ENCODE assay signal across 8 cellular contexts in genomic region chr5:171941275-171941674, GRCh38.
A peak's percentile ranks its signal among the peaks of the same experiment; 100 is the strongest.
DNase-seq lines count a peak whose midpoint lies in the region; ATAC-seq and TF ChIP-seq lines count a peak whose summit lies in the region.
"Not testable (repeated sequence)": the region's sequence is repeated elsewhere in the genome, so short reads cannot be mapped to it uniquely, and the experiment has no call there.

No MANE protein-coding gene starts in this region.

- peak overlapping the region; percentile 37 for H3K4me3 ChIP-seq in CD4-positive, CD25-positive, alpha-beta regulatory T cell (ENCODE audit: low read depth, low read length)

- intact Hi-C loops in activated CD8-positive, alpha-beta T cell treated with anti-CD3 and anti-CD28 coated beads for 36 hours (cut with micrococcal nuclease); natural killer cell (cut with micrococcal nuclease): not testable (repeated sequence)

- not testable (repeated sequence) for H3K27ac ChIP-seq in CD4-positive, CD25-positive, alpha-beta regulatory T cell (ENCODE audit: insufficient read depth, low read length, poor library complexity, severe bottlenecking)

- H3K4me3 Mint-ChIP-seq in CD4-positive, CD25-positive, alpha-beta regulatory T cell = peak overlapping the region; percentile 3 to 58 (median 45)
- H3K4me3 Mint-ChIP-seq in activated CD8-positive, alpha-beta T cell treated with anti-CD3 and anti-CD28 coated beads for 36 hours = not testable (repeated sequence)
- H3K4me3 Mint-ChIP-seq in central memory CD8-positive, alpha-beta T cell = peak overlapping the region; percentile 25
- H3K4me3 Mint-ChIP-seq in natural killer cell = peak overlapping the region; percentile 38

- DNase-seq in CD4-positive, CD25-positive, alpha-beta regulatory T cell; activated CD8-positive, alpha-beta T cell treated with anti-CD3 and anti-CD28 coated beads for 36 hours; central memory CD8-positive, alpha-beta T cell (ENCODE audit: low spot score in 2 of 2); natural killer cell: not testable (repeated sequence)

- H3K9me3 Mint-ChIP-seq in CD4-positive, CD25-positive, alpha-beta regulatory T cell; activated CD8-positive, alpha-beta T cell treated with anti-CD3 and anti-CD28 coated beads for 36 hours; central memory CD8-positive, alpha-beta T cell; natural killer cell: not testable (repeated sequence)

- H3K36me3 Mint-ChIP-seq in CD4-positive, CD25-positive, alpha-beta regulatory T cell; central memory CD8-positive, alpha-beta T cell (ENCODE audit: insufficient read depth); natural killer cell: not testable (repeated sequence)
- peaks cover 13% of the 10 kb centered on the region for H3K36me3 Mint-ChIP-seq in activated CD8-positive, alpha-beta T cell treated with anti-CD3 and anti-CD28 coated beads for 36 hours (ENCODE audit: low read depth)

- not testable (repeated sequence) for H3K9me3 ChIP-seq in CD4-positive, CD25-positive, alpha-beta regulatory T cell (ENCODE audit: control insufficient read depth in 2 of 2, low read length in 2 of 2)

- not testable (repeated sequence) for H3K4me1 ChIP-seq in CD4-positive, CD25-positive, alpha-beta regulatory T cell (ENCODE audit: control insufficient read depth, insufficient read depth, low read length, poor library complexity, severe bottlenecking)

- H3K27me3 ChIP-seq in CD4-positive, CD25-positive, alpha-beta regulatory T cell (ENCODE audit: control insufficient read depth, insufficient read depth, low read length) = not testable (repeated sequence)

- peaks cover 33 to 73% (median 46%) of the 10 kb centered on the region in 4 donors for H3K4me1 Mint-ChIP-seq in CD4-positive, CD25-positive, alpha-beta regulatory T cell
- H3K4me1 Mint-ChIP-seq in activated CD8-positive, alpha-beta T cell treated with anti-CD3 and anti-CD28 coated beads for 36 hours (ENCODE audit: low read depth) = peaks cover 44% of the 10 kb centered on the region
- peaks cover 44% of the 10 kb centered on the region for H3K4me1 Mint-ChIP-seq in central memory CD8-positive, alpha-beta T cell
- peaks cover 39 to 42% of the 10 kb centered on the region in 2 donors for H3K4me1 Mint-ChIP-seq in natural killer cell

- POLR2A ChIA-PET in activated CD8-positive, alpha-beta T cell treated with anti-CD3 and anti-CD28 coated beads for 36 hours (lab: Charles Lee) = not testable (repeated sequence)

- not testable (repeated sequence) for H3K36me3 ChIP-seq in CD4-positive, CD25-positive, alpha-beta regulatory T cell (ENCODE audit: control insufficient read depth, insufficient read depth, low read length)

- peak overlapping the region in 2 of 3 donors; percentile 11 to 81 for H3K27ac Mint-ChIP-seq in CD4-positive, CD25-positive, alpha-beta regulatory T cell
- H3K27ac Mint-ChIP-seq in activated CD8-positive, alpha-beta T cell treated with anti-CD3 and anti-CD28 coated beads for 36 hours = peak overlapping the region; percentile 30
- H3K27ac Mint-ChIP-seq in central memory CD8-positive, alpha-beta T cell (ENCODE audit: low read depth) = peak overlapping the region; percentile 38
- peak overlapping the region in 1 of 2 donors; percentile 51 for H3K27ac Mint-ChIP-seq in natural killer cell

- not testable (repeated sequence) for TF ChIP-seq CTCF in activated CD8-positive, alpha-beta T cell treated with anti-CD3 and anti-CD28 coated beads for 36 hours (IDR thresholded peaks at IDR 0.05); natural killer cell (IDR thresholded peaks at IDR 0.05)

- H3K27me3 Mint-ChIP-seq in CD4-positive, CD25-positive, alpha-beta regulatory T cell; activated CD8-positive, alpha-beta T cell treated with anti-CD3 and anti-CD28 coated beads for 36 hours; central memory CD8-positive, alpha-beta T cell; natural killer cell (ENCODE audit: low read depth in 2 of 2): not testable (repeated sequence)

- ATAC-seq in CD4-positive, CD25-positive, alpha-beta regulatory T cell (ENCODE audit: low read depth in 2 of 2) = peak in 1 of 2 donors; percentile 36
- ATAC-seq in GM18861 (IDR thresholded peaks at IDR 0.05; ENCODE audit: unreplicated experiment) (peak; percentile 41), GM21423 (IDR thresholded peaks at IDR 0.05; ENCODE audit: unreplicated experiment) (peak; percentile 50), HG02884 (IDR thresholded peaks at IDR 0.05; ENCODE audit: unreplicated experiment) (peak; percentile 41), HG03442 (IDR thresholded peaks at IDR 0.05; ENCODE audit: unreplicated experiment) (peak; percentile 39), natural killer cell (peak; percentile 49 to 75 (median 65))
- ATAC-seq in activated CD8-positive, alpha-beta T cell treated with anti-CD3 and anti-CD28 coated beads for 36 hours = peak; percentile 70
- ATAC-seq in central memory CD8-positive, alpha-beta T cell (replicated peaks; ENCODE audit: extremely low read depth, poor library complexity, severe bottlenecking) = peak; percentile 66

- CTCF ChIA-PET in activated CD8-positive, alpha-beta T cell treated with anti-CD3 and anti-CD28 coated beads for 36 hours (lab: Charles Lee) = interaction anchor here (1.2 kb wide), 1 partner anchor 103 kb away, joined by 3 read pairs; no protein-coding TSS in a partner anchor
